In genomic region chr15:58062175-58062574, GRCh38 we compare ENCODE assay signal across 1 cellular context.
TF ChIP-seq lines count a peak whose summit lies in the region.

No MANE protein-coding gene starts in this region.

TF ChIP-seq in SK-N-SH, 30 proteins besides CTCF, POLR2A, EP300 and RAD21 (continued from another document):
- TF ChIP-seq REST (IDR thresholded peaks at IDR 0.05; ENCODE audit: low read depth, low read length): no peak
- no peak for TF ChIP-seq GABPA (IDR thresholded peaks at IDR 0.05; ENCODE audit: low read depth)
